1 cellular context compared by ENCODE assay signal in genomic region chr12:59357811-59358210, GRCh38.
TF ChIP-seq lines count a peak whose summit lies in the region.

No MANE protein-coding gene starts in this region.

TF ChIP-seq in H1, 55 proteins besides CTCF, POLR2A, EP300 and RAD21 (continued from another document):
- TF ChIP-seq TEAD4 (IDR thresholded peaks at IDR 0.05; ENCODE audit: low read depth, low read length) (peak; percentile 48; the same call in 1 of the 2 replicates), CBX5 (IDR thresholded peaks at IDR 0.05; ENCODE audit: low read depth, low read length) (no peak), FOSL1 (IDR thresholded peaks at IDR 0.05; ENCODE audit: insufficient read depth, low read depth, low read length) (no peak), ASH2L (IDR thresholded peaks at IDR 0.05; ENCODE audit: low read length) (no peak)
